8 cellular contexts compared by ENCODE assay signal in the genomic region with DNA sequence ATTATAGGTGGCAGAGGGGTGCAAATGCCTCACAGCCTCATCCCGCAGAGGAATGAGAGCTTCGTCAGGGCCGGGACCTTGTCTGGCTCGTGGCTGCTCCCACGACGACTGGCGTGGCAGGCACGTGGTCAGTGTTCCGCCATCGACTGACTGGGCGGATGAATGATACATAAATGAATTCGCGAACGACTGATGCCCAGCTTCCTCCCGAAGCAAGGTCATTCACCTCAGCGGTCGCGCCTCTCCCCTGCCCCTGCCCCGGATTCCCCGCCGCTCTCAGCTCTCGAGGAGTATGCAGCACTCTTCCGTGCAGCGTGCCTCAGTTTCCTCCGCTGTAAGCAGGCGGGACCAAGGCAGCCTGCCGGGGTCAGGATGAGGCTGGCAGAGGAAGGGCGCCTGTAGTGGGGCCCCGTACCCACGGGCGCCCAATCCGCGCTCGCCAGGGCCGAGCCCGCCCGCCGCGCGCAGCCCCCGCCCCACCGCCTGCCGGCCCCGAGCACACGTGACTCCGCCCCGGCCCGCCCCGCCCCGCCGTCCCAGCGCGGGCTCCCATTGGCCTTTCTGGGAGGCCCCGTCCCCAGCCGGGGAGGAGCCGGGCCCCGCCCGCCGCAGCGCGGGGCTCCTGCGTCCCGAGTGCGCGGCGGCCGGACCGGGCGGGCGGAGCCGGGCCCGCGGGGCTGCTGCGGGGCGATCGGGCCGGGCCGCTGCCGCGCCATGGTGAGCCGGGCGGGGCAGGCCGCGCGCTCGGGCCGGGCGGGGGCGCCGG.
A peak's percentile ranks its signal among the peaks of the same experiment; 100 is the strongest.
DNase-seq lines count a peak whose midpoint lies in the region; ATAC-seq lines count a peak whose summit lies in the region.

A gene (plus strand): TSS at position 632 of the 766 bp plus-strand sequence. CDS start 7,605 bp downstream, outside the sequence.

- ATAC-seq in GM18909 (IDR thresholded peaks at IDR 0.05; ENCODE audit: poor library complexity, unreplicated experiment) (peak; percentile 66), HG03196 (IDR thresholded peaks at IDR 0.05; ENCODE audit: unreplicated experiment) (peak; percentile 37)

- DNase-seq in AG08395 (ENCODE audit: low spot score) (peak; percentile 98), NCI-H82 (lab: John Stamatoyannopoulos, UW) (peak; percentile 91), medulla oblongata (ENCODE audit: extremely low spot score) (peak; percentile 94)
- peak; percentile 38 to 78 for DNase-seq in activated CD8-positive, alpha-beta memory T cell treated with anti-CD3 and anti-CD28 coated beads for 1 hour (ENCODE audit: extremely low read depth in 1 of 2, low read depth in 1 of 2)
- DNase-seq in effector CD8-positive, alpha-beta T cell (lab: John Stamatoyannopoulos, UW): peak; percentile 81
- DNase-seq in stimulated activated CD4-positive, alpha-beta T cell treated with anti-CD3 and anti-CD28 coated beads, TNF-alpha, amount 100 ng/mL, for 4 hours (ENCODE audit: low read depth in 3 of 3): peak; percentile 74 to 77 (median 76)

Comparison
In these comparisons a context has a peak if more than half of its experiments do, and no peak if none do; other contexts are left out.
1. Peak in every context shown above with its lines: DNase-seq and ATAC-seq.